In genomic region chr22:30423296-30423958, GRCh38 we compare ENCODE assay signal across 8 cellular contexts.
A peak's percentile ranks its signal among the peaks of the same experiment; 100 is the strongest.
DNase-seq lines count a peak whose midpoint lies in the region; ATAC-seq lines count a peak whose summit lies in the region.

No MANE protein-coding gene starts in this region.

- H3K27me3 Mint-ChIP-seq in memory B cell, result no peaks in the 10 kb centered on the region
- no peaks in the 10 kb centered on the region for H3K27me3 Mint-ChIP-seq in stimulated activated memory B cell treated with anti-CD40 and anti-IgM and Interleukin-4, amounts not matched to agents 10 μg/mL and 1 μg/mL and 100 μg/mL, for 72 hours

- peaks cover 10% of the 10 kb centered on the region; the same call in 1 of the 2 replicates for H3K36me3 ChIP-seq in ACC112 (ENCODE audit: insufficient read depth, low read length)

- H3K27me3 ChIP-seq in ACC112 (ENCODE audit: insufficient read depth, low read length), result no peaks in the 10 kb centered on the region

- H3K9me3 Mint-ChIP-seq in memory B cell, result no peaks in the 10 kb centered on the region
- H3K9me3 Mint-ChIP-seq in stimulated activated memory B cell treated with anti-CD40 and anti-IgM and Interleukin-4, amounts not matched to agents 10 μg/mL and 1 μg/mL and 100 μg/mL, for 72 hours, result no peaks in the 10 kb centered on the region

- peaks cover 57% of the 10 kb centered on the region for H3K4me1 ChIP-seq in ACC112 (ENCODE audit: control insufficient read depth, insufficient read depth, low read length, unreplicated experiment)

- peak overlapping the region; percentile 94 for H3K27ac Mint-ChIP-seq in memory B cell
- H3K27ac Mint-ChIP-seq in stimulated activated memory B cell treated with anti-CD40 and anti-IgM and Interleukin-4, amounts not matched to agents 10 μg/mL and 1 μg/mL and 100 μg/mL, for 72 hours, result peak overlapping the region; percentile 94

- DNase-seq in GM19238 (ENCODE audit: insufficient read length, low spot score), result peak; percentile 41
- peak; percentile 65 for DNase-seq in T1000 (lab: John Stamatoyannopoulos, UW)
- no peak for DNase-seq in memory B cell (ENCODE audit: low spot score in 2 of 2)
- no peak for DNase-seq in RKO (ENCODE audit: low spot score)

- H3K4me1 Mint-ChIP-seq in memory B cell, result peaks cover 30% of the 10 kb centered on the region
- H3K4me1 Mint-ChIP-seq in stimulated activated memory B cell treated with anti-CD40 and anti-IgM and Interleukin-4, amounts not matched to agents 10 μg/mL and 1 μg/mL and 100 μg/mL, for 72 hours, result peaks cover 51% of the 10 kb centered on the region

- H3K4me3 Mint-ChIP-seq in memory B cell, result peak overlapping the region; percentile 98
- peak overlapping the region; percentile 99 for H3K4me3 Mint-ChIP-seq in stimulated activated memory B cell treated with anti-CD40 and anti-IgM and Interleukin-4, amounts not matched to agents 10 μg/mL and 1 μg/mL and 100 μg/mL, for 72 hours

- H3K4me3 ChIP-seq in ACC112 (ENCODE audit: low read depth, low read length), result peak overlapping the region; percentile 76

- peaks cover 6% of the 10 kb centered on the region for H3K79me2 ChIP-seq in ACC112 (ENCODE audit: control insufficient read depth, insufficient read depth, low read length, unreplicated experiment)

- H3K27ac ChIP-seq in ACC112 (ENCODE audit: low read depth, low read length) (peak overlapping the region; percentile 100), cingulate gyrus (ENCODE audit: low read depth, low read length) (peak overlapping the region; percentile 97)

- ATAC-seq in HG03378 (IDR thresholded peaks at IDR 0.05; ENCODE audit: unreplicated experiment), result peak; percentile 21
- ATAC-seq in memory B cell (ENCODE audit: low read depth), result no peak
- ATAC-seq in stimulated activated memory B cell treated with anti-CD40 and anti-IgM and Interleukin-4, amounts not matched to agents 10 μg/mL and 1 μg/mL and 100 μg/mL, for 72 hours, result peak; percentile 52

- H2AFZ ChIP-seq in ACC112 (ENCODE audit: low read length, unreplicated experiment), result no peak overlapping the region

- H3K36me3 Mint-ChIP-seq in memory B cell, result peaks cover 3% of the 10 kb centered on the region
- H3K36me3 Mint-ChIP-seq in stimulated activated memory B cell treated with anti-CD40 and anti-IgM and Interleukin-4, amounts not matched to agents 10 μg/mL and 1 μg/mL and 100 μg/mL, for 72 hours, result peaks cover 14% of the 10 kb centered on the region

Comparison
In these comparisons a context has a peak if more than half of its experiments do, and no peak if none do; other contexts are left out.
1. DNase-seq: peak in GM19238 (single experiment) and T1000 (single experiment); none in memory B cell (0 of 2) and RKO (single experiment).